Comparison of ENCODE assay signal across 8 cellular contexts in the genomic region with DNA sequence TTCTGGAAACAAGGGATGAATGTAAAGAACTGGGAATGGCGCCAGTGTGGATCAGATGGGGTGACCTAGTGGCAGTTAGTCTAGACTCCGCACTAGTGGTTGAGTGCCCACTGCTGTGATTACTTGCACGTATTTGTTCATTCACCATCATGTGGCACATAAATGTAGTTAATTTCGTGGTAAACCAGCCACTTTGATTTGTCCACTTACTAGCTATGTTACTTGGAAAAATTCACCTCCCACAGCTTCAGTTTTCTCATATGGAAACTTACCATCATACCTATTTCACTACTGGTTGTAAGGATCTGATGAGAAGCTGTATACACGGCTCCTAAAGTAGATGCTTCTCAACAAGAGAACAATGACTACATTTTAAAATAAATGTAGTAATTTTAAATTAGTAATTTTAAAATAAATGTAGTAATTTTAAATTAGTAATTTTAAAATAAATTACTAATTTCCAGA. TPM values are rescaled to one million over a fixed set of nuclear protein-coding genes. Genes with fewer than 3 reads are reported as not detected.
DNase-seq lines count a peak whose midpoint lies in the region; ATAC-seq, FAIRE-seq and TF ChIP-seq lines count a peak whose summit lies in the region.

No MANE protein-coding gene starts in this region.

- peaks cover 11% of the 10 kb centered on the region; the same call in 1 of the 2 replicates for H3K4me1 ChIP-seq in OCI-LY3 (ENCODE audit: low read length)
- no peaks in the 10 kb centered on the region for H3K4me1 ChIP-seq in small intestine (ENCODE audit: control insufficient read depth in 2 of 2, insufficient read depth in 1 of 2, low read depth in 1 of 2, low read length in 1 of 2)

- no peaks in the 10 kb centered on the region for H4K20me1 ChIP-seq in OCI-LY3 (ENCODE audit: insufficient read depth, low read length)

- peak overlapping the region; percentile 99 for H3K4me3 ChIP-seq in OCI-LY3 (ENCODE audit: low read length)
- H3K4me3 ChIP-seq in fibroblast of mammary gland (ENCODE audit: control insufficient read depth, low read depth, low read length): peak overlapping the region; percentile 63
- no peak overlapping the region for H3K4me3 ChIP-seq in small intestine (ENCODE audit: low read depth in 1 of 2, low read length in 2 of 2)

- peak; percentile 23 for ATAC-seq in GM19438 (IDR thresholded peaks at IDR 0.05; ENCODE audit: low read depth, unreplicated experiment)
- no peak for ATAC-seq in left colon

- peak; percentile 64 for FAIRE-seq in small intestine (lab: Jason Lieb, UNC)
- no peak for FAIRE-seq in HTR-8/SVneo (lab: Jason Lieb, UNC)

- intact Hi-C loops in left colon (cut with DNase I, micrococcal nuclease): no loop called here

- no peaks in the 10 kb centered on the region for H3K36me3 ChIP-seq in OCI-LY3 (replicated peaks; ENCODE audit: low read depth, low read length)
- H3K36me3 ChIP-seq in small intestine (ENCODE audit: control insufficient read depth in 2 of 2, insufficient read depth in 2 of 2, low read length in 2 of 2): no peaks in the 10 kb centered on the region

- DNase-seq in fibroblast of mammary gland (ENCODE audit: low read depth) (no peak), small intestine (no peak), DMS 273 (lab: John Stamatoyannopoulos, UW; ENCODE audit: unreplicated experiment) (no peak), left colon (no peak), HTR-8/SVneo (ENCODE audit: insufficient read length, low spot score) (no peak), SW480 (ENCODE audit: low spot score) (no peak)

- H3K27me3 ChIP-seq in OCI-LY3 (ENCODE audit: low read depth, low read length) (no peaks in the 10 kb centered on the region), small intestine (ENCODE audit: control insufficient read depth in 2 of 2, insufficient read depth in 2 of 2, low read length in 2 of 2) (no peaks in the 10 kb centered on the region)

- peak overlapping the region; percentile 96 for H3K4me2 ChIP-seq in OCI-LY3 (ENCODE audit: low read length)

- H2AFZ ChIP-seq in OCI-LY3 (ENCODE audit: low read depth, low read length): peak overlapping the region; percentile 100

- no peak for TF ChIP-seq CTCF in OCI-LY3 (IDR thresholded peaks at IDR 0.05; ENCODE audit: low read depth, low read length)
- TF ChIP-seq CTCF in fibroblast of mammary gland (conservative IDR thresholded peaks at IDR 0.05; ENCODE audit: control insufficient read depth, insufficient read depth, low read depth, low read length): no peak

- H3K79me2 ChIP-seq in OCI-LY3 (ENCODE audit: low read length): no peaks in the 10 kb centered on the region

- peak overlapping the region; percentile 86 for H3K9ac ChIP-seq in OCI-LY3 (ENCODE audit: low read length)

- H3K9me3 ChIP-seq in OCI-LY3 (ENCODE audit: insufficient read depth, low read length) (no peaks in the 10 kb centered on the region), small intestine (ENCODE audit: control insufficient read depth, low read depth) (no peaks in the 10 kb centered on the region)

- H3K27ac ChIP-seq in OCI-LY3 (ENCODE audit: low read length) (peak overlapping the region; percentile 45; the same call in 1 of the 2 replicates), small intestine (ENCODE audit: low read depth in 1 of 2, low read length in 1 of 2) (peak overlapping the region in 1 of 2 donors; percentile 80)

- 16 to 30% (median 16%) methylated on average over 5 of the region's 5 CpGs for WGBS in small intestine, 3 donors

RNA-seq across cellular contexts. Expression of gene DYNLT3, which starts 0.4 kb away (rescaled TPM):
- polyA plus RNA-seq in small intestine: 10 to 100 TPM in 2 of 3 donors, 1 to 10 TPM in 1; 9.2 to 17.1 (median 12.1) TPM
- total RNA-seq in left colon: 10 to 100 TPM; 21.0 to 22.5 TPM

Comparison
In these comparisons a context has a peak if more than half of its experiments do, and no peak if none do; other contexts are left out.
1. H3K4me3 ChIP-seq: peak in OCI-LY3 (single experiment) and fibroblast of mammary gland (single experiment); none in small intestine (0 of 2).